2 cellular contexts compared by ENCODE assay signal in the genomic region with DNA sequence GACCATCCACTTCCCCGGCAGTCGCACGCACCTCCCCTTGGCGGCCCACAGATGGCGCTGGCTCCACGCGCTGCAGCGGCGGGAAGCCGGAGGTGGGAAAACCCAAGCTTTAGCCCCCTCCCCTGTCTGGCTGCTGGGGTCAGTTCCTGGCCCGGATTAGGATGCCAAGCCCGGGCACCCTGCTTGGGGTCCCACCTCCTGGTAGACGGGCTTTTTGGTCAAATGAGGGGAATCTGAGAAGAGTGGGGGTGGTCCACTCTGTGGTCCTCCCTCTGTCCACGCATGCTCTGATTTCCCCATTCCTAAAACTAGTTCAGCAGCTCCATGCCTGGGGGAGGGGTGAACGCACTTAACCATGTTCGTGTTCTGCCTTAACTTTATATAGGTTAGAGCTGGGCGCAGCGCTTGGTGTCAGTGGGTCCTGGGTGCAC.
TF ChIP-seq lines count a peak whose summit lies in the region.

No MANE protein-coding gene starts in this region.

TF ChIP-seq in Ishikawa, 13 proteins besides CTCF, POLR2A, EP300 and RAD21:
- TF ChIP-seq YY1 (IDR thresholded peaks at IDR 0.05; ENCODE audit: low read depth) (no peak), NFIC (IDR thresholded peaks at IDR 0.05) (no peak), EGR1 (IDR thresholded peaks at IDR 0.05) (no peak), FOXM1 (IDR thresholded peaks at IDR 0.05; ENCODE audit: borderline replicate concordance, low read depth) (no peak)
- TF ChIP-seq, protein P1, sequence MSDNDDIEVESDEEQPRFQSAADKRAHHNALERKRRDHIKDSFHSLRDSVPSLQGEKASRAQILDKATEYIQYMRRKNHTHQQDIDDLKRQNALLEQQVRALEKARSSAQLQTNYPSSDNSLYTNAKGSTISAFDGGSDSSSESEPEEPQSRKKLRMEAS (IDR thresholded peaks at IDR 0.05) = no peak
- TF ChIP-seq, protein P2, sequence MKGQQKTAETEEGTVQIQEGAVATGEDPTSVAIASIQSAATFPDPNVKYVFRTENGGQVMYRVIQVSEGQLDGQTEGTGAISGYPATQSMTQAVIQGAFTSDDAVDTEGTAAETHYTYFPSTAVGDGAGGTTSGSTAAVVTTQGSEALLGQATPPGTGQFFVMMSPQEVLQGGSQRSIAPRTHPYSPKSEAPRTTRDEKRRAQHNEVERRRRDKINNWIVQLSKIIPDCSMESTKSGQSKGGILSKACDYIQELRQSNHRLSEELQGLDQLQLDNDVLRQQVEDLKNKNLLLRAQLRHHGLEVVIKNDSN (IDR thresholded peaks at IDR 0.05) = no peak

TF ChIP-seq in K562, 482 proteins besides CTCF, POLR2A, EP300 and RAD21 (continues in another document):
- TF ChIP-seq XRCC5 (IDR thresholded peaks at IDR 0.05; ENCODE audit: low read depth, low read length) (peak; percentile 16; the same call in 1 of the 2 replicates), ATF7 (IDR thresholded peaks at IDR 0.05) (0 out of 2 replicates have a peak, but pooled peaks have one; percentile 35), BRD9 (IDR thresholded peaks at IDR 0.05; ENCODE audit: low read depth, partially characterized antibody) (peak; percentile 43), BRF1 (IDR thresholded peaks at IDR 0.05; ENCODE audit: borderline replicate concordance, extremely low read depth, insufficient read length) (no peak), MCM5 (IDR thresholded peaks at IDR 0.05; ENCODE audit: low read depth) (no peak), HMG20B (CRISPR knock-in tag; IDR thresholded peaks at IDR 0.05) (no peak), MYC (IDR thresholded peaks at IDR 0.05; ENCODE audit: low read depth, low read length) (0 out of 2 replicates have a peak, but pooled peaks have one; percentile 48), MYC (CRISPR knock-in tag; IDR thresholded peaks at IDR 0.05; ENCODE audit: borderline replicate concordance, low read depth) (no peak), MTA3 (IDR thresholded peaks at IDR 0.05; ENCODE audit: borderline replicate concordance) (0 out of 2 replicates have a peak, but pooled peaks have one; percentile 42), ZNF75A (CRISPR knock-in tag; IDR thresholded peaks at IDR 0.05) (peak; percentile 77; the same call in 1 of the 2 replicates), PTTG1 (tag; IDR thresholded peaks at IDR 0.05; ENCODE audit: low read depth) (no peak), HOXB6 (CRISPR knock-in tag; IDR thresholded peaks at IDR 0.05; ENCODE audit: borderline replicate concordance) (no peak), KDM1A (IDR thresholded peaks at IDR 0.05) (no peak), E2F3 (CRISPR knock-in tag; IDR thresholded peaks at IDR 0.05) (no peak), RB1 (IDR thresholded peaks at IDR 0.05; ENCODE audit: low read depth) (peak; percentile 52; the same call in 1 of the 2 replicates), FOXK1 (CRISPR knock-in tag; IDR thresholded peaks at IDR 0.05; ENCODE audit: borderline replicate concordance) (no peak), SREBF2 (CRISPR knock-in tag; IDR thresholded peaks at IDR 0.05) (no peak), ZNF766 (CRISPR knock-in tag; conservative IDR thresholded peaks at IDR 0.05) (no peak), ZNF699 (CRISPR knock-in tag; IDR thresholded peaks at IDR 0.05; ENCODE audit: insufficient replicate concordance) (no peak), CC2D1A (IDR thresholded peaks at IDR 0.05) (peak; percentile 40; the same call in 1 of the 2 replicates), ETV6 (IDR thresholded peaks at IDR 0.05; ENCODE audit: borderline replicate concordance in 1 of 2, low read depth in 2 of 2, low read length in 1 of 2) (no peak), ETV6 (CRISPR knock-in tag; IDR thresholded peaks at IDR 0.05; ENCODE audit: borderline replicate concordance) (no peak), ZC3H8 (IDR thresholded peaks at IDR 0.05) (no peak), ESRRA (IDR thresholded peaks at IDR 0.05; ENCODE audit: borderline replicate concordance, low read depth) (peak; percentile 32; the same call in 1 of the 2 replicates), STAG1 (CRISPR knock-in tag; IDR thresholded peaks at IDR 0.05; ENCODE audit: borderline replicate concordance) (peak; percentile 13; the same call in 1 of the 2 replicates), BHLHE40 (IDR thresholded peaks at IDR 0.05; ENCODE audit: low read length) (peak; percentile 36; the same call in 1 of the 2 replicates), ZNF134 (CRISPR knock-in tag; conservative IDR thresholded peaks at IDR 0.05) (no peak), L3MBTL2 (IDR thresholded peaks at IDR 0.05) (peak; percentile 45), SMAD2 (IDR thresholded peaks at IDR 0.05; ENCODE audit: low read depth, low read length) (no peak), TAL1 (IDR thresholded peaks at IDR 0.05) (no peak), ZFP36 (IDR thresholded peaks at IDR 0.05; ENCODE audit: low read depth, low read length, partially characterized antibody) (no peak), ETV1 (tag; conservative IDR thresholded peaks at IDR 0.05; ENCODE audit: low read depth) (peak; percentile 43; the same call in 1 of the 2 replicates), PCBP1 (IDR thresholded peaks at IDR 0.05; ENCODE audit: low read depth, low read length, poor library complexity, severe bottlenecking) (no peak), RHOXF2B (CRISPR knock-in tag; conservative IDR thresholded peaks at IDR 0.05) (no peak)
- TF ChIP-seq, protein P3, sequence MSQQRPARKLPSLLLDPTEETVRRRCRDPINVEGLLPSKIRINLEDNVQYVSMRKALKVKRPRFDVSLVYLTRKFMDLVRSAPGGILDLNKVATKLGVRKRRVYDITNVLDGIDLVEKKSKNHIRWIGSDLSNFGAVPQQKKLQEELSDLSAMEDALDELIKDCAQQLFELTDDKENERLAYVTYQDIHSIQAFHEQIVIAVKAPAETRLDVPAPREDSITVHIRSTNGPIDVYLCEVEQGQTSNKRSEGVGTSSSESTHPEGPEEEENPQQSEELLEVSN (IDR thresholded peaks at IDR 0.05; ENCODE audit: borderline replicate concordance in 1 of 2, extremely low read depth in 1 of 2, insufficient read depth in 1 of 2, insufficient read length in 1 of 2, low read depth in 1 of 2, low read length in 1 of 2, poor library complexity in 1 of 2, severe bottlenecking in 1 of 2) = peak in 1 of 2 experiments; percentile 89
- TF ChIP-seq, protein P4, sequence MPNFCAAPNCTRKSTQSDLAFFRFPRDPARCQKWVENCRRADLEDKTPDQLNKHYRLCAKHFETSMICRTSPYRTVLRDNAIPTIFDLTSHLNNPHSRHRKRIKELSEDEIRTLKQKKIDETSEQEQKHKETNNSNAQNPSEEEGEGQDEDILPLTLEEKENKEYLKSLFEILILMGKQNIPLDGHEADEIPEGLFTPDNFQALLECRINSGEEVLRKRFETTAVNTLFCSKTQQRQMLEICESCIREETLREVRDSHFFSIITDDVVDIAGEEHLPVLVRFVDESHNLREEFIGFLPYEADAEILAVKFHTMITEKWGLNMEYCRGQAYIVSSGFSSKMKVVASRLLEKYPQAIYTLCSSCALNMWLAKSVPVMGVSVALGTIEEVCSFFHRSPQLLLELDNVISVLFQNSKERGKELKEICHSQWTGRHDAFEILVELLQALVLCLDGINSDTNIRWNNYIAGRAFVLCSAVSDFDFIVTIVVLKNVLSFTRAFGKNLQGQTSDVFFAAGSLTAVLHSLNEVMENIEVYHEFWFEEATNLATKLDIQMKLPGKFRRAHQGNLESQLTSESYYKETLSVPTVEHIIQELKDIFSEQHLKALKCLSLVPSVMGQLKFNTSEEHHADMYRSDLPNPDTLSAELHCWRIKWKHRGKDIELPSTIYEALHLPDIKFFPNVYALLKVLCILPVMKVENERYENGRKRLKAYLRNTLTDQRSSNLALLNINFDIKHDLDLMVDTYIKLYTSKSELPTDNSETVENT (CRISPR knock-in tag; IDR thresholded peaks at IDR 0.05) = no peak
- TF ChIP-seq, protein P5, sequence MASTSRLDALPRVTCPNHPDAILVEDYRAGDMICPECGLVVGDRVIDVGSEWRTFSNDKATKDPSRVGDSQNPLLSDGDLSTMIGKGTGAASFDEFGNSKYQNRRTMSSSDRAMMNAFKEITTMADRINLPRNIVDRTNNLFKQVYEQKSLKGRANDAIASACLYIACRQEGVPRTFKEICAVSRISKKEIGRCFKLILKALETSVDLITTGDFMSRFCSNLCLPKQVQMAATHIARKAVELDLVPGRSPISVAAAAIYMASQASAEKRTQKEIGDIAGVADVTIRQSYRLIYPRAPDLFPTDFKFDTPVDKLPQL (IDR thresholded peaks at IDR 0.05; ENCODE audit: extremely low read depth, insufficient read length) = no peak
- TF ChIP-seq, protein P6, sequence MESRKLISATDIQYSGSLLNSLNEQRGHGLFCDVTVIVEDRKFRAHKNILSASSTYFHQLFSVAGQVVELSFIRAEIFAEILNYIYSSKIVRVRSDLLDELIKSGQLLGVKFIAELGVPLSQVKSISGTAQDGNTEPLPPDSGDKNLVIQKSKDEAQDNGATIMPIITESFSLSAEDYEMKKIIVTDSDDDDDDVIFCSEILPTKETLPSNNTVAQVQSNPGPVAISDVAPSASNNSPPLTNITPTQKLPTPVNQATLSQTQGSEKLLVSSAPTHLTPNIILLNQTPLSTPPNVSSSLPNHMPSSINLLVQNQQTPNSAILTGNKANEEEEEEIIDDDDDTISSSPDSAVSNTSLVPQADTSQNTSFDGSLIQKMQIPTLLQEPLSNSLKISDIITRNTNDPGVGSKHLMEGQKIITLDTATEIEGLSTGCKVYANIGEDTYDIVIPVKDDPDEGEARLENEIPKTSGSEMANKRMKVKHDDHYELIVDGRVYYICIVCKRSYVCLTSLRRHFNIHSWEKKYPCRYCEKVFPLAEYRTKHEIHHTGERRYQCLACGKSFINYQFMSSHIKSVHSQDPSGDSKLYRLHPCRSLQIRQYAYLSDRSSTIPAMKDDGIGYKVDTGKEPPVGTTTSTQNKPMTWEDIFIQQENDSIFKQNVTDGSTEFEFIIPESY (CRISPR knock-in tag; IDR thresholded peaks at IDR 0.05) = peak; percentile 37; the same call in 1 of the 2 replicates
- TF ChIP-seq, protein P7, sequence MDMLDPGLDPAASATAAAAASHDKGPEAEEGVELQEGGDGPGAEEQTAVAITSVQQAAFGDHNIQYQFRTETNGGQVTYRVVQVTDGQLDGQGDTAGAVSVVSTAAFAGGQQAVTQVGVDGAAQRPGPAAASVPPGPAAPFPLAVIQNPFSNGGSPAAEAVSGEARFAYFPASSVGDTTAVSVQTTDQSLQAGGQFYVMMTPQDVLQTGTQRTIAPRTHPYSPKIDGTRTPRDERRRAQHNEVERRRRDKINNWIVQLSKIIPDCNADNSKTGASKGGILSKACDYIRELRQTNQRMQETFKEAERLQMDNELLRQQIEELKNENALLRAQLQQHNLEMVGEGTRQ (CRISPR knock-in tag; IDR thresholded peaks at IDR 0.05) = no peak
- TF ChIP-seq, protein P8, sequence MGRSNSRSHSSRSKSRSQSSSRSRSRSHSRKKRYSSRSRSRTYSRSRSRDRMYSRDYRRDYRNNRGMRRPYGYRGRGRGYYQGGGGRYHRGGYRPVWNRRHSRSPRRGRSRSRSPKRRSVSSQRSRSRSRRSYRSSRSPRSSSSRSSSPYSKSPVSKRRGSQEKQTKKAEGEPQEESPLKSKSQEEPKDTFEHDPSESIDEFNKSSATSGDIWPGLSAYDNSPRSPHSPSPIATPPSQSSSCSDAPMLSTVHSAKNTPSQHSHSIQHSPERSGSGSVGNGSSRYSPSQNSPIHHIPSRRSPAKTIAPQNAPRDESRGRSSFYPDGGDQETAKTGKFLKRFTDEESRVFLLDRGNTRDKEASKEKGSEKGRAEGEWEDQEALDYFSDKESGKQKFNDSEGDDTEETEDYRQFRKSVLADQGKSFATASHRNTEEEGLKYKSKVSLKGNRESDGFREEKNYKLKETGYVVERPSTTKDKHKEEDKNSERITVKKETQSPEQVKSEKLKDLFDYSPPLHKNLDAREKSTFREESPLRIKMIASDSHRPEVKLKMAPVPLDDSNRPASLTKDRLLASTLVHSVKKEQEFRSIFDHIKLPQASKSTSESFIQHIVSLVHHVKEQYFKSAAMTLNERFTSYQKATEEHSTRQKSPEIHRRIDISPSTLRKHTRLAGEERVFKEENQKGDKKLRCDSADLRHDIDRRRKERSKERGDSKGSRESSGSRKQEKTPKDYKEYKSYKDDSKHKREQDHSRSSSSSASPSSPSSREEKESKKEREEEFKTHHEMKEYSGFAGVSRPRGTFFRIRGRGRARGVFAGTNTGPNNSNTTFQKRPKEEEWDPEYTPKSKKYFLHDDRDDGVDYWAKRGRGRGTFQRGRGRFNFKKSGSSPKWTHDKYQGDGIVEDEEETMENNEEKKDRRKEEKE (IDR thresholded peaks at IDR 0.05; ENCODE audit: borderline replicate concordance in 1 of 2, control insufficient read depth in 1 of 2, low read depth in 2 of 2, low read length in 1 of 2) = no peak
- TF ChIP-seq, protein P9, sequence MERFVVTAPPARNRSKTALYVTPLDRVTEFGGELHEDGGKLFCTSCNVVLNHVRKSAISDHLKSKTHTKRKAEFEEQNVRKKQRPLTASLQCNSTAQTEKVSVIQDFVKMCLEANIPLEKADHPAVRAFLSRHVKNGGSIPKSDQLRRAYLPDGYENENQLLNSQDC (CRISPR knock-in tag; IDR thresholded peaks at IDR 0.05) = no peak
- TF ChIP-seq, protein P10, sequence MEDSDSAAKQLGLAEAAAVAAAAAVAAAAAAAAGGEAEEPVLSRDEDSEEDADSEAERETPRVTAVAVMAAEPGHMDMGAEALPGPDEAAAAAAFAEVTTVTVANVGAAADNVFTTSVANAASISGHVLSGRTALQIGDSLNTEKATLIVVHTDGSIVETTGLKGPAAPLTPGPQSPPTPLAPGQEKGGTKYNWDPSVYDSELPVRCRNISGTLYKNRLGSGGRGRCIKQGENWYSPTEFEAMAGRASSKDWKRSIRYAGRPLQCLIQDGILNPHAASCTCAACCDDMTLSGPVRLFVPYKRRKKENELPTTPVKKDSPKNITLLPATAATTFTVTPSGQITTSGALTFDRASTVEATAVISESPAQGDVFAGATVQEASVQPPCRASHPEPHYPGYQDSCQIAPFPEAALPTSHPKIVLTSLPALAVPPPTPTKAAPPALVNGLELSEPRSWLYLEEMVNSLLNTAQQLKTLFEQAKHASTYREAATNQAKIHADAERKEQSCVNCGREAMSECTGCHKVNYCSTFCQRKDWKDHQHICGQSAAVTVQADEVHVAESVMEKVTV (CRISPR knock-in tag; IDR thresholded peaks at IDR 0.05) = peak; percentile 62
- TF ChIP-seq, protein P11, sequence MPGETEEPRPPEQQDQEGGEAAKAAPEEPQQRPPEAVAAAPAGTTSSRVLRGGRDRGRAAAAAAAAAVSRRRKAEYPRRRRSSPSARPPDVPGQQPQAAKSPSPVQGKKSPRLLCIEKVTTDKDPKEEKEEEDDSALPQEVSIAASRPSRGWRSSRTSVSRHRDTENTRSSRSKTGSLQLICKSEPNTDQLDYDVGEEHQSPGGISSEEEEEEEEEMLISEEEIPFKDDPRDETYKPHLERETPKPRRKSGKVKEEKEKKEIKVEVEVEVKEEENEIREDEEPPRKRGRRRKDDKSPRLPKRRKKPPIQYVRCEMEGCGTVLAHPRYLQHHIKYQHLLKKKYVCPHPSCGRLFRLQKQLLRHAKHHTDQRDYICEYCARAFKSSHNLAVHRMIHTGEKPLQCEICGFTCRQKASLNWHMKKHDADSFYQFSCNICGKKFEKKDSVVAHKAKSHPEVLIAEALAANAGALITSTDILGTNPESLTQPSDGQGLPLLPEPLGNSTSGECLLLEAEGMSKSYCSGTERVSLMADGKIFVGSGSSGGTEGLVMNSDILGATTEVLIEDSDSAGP (CRISPR knock-in tag; IDR thresholded peaks at IDR 0.05) = no peak
- TF ChIP-seq, protein P12, sequence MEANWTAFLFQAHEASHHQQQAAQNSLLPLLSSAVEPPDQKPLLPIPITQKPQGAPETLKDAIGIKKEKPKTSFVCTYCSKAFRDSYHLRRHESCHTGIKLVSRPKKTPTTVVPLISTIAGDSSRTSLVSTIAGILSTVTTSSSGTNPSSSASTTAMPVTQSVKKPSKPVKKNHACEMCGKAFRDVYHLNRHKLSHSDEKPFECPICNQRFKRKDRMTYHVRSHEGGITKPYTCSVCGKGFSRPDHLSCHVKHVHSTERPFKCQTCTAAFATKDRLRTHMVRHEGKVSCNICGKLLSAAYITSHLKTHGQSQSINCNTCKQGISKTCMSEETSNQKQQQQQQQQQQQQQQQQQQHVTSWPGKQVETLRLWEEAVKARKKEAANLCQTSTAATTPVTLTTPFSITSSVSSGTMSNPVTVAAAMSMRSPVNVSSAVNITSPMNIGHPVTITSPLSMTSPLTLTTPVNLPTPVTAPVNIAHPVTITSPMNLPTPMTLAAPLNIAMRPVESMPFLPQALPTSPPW (CRISPR knock-in tag; IDR thresholded peaks at IDR 0.05) = peak; percentile 58
